Comparison of ENCODE assay signal across 20 cellular contexts in genomic region chr16:27209591-27209990, GRCh38. TPM values are rescaled to one million over a fixed set of nuclear protein-coding genes. Genes with fewer than 3 reads are reported as not detected.
DNase-seq lines count a peak whose midpoint lies in the region; ATAC-seq, FAIRE-seq and TF ChIP-seq lines count a peak whose summit lies in the region.
"Had no signal": no experiment of that assay in that cellular context is flagged by ENCODE, and none has a peak within 500 bp of the region (broad histone marks: within the 10 kb centered on the region; RNA-seq: fewer than 3 reads in every experiment).

No MANE protein-coding gene starts in this region.

- intact Hi-C loops in HepG2 (cut with micrococcal nuclease; ENCODE audit: unreplicated experiment) (no loop called here), body of pancreas (cut with DNase I) (no loop called here), pancreas (cut with DNase I) (no loop called here)

- DNase-seq in HepG2 (ENCODE audit: low spot score) (no peak), body of pancreas (no peak), pancreas (no peak)
- no peak for DNase-seq in stimulated activated naive CD4-positive, alpha-beta T cell (lab: John Stamatoyannopoulos, UW)
- DNase-seq: C1 segment of cervical spinal cord; CD4-positive, CD25-positive, alpha-beta regulatory T cell; CD8-positive, alpha-beta memory T cell; COR-L47; DMS 273 treated with DMSO at 0.1 percent for 48 hours; DMS53; KG1 had no signal

- no TSS peak for BruUV-seq in HepG2 (replicated peaks; lab: Mats Ljungman, UMichigan)

- H3K9me3 ChIP-seq in liver (ENCODE audit: control insufficient read depth in 4 of 4, low read length in 3 of 4), result no peaks in the 10 kb centered on the region
- H3K9me3 ChIP-seq in HepG2 (ENCODE audit: low read length), result no peaks in the 10 kb centered on the region
- no peaks in the 10 kb centered on the region for H3K9me3 ChIP-seq in HEK293 (ENCODE audit: control insufficient read depth, insufficient read depth, low read depth, low read length)
- H3K9me3 ChIP-seq in body of pancreas, result no peaks in the 10 kb centered on the region
- no peaks in the 10 kb centered on the region for H3K9me3 ChIP-seq in pancreas

- H3K36me3 ChIP-seq in liver (ENCODE audit: control insufficient read depth in 4 of 4, insufficient read depth in 3 of 4, low read depth in 1 of 4, low read length in 3 of 4) (peaks cover 0 to 3% (median 3%) of the 10 kb centered on the region in 4 donors), HepG2 (replicated peaks in 1 of 2; ENCODE audit: control insufficient read depth in 1 of 2, insufficient read depth in 2 of 2, low read length in 2 of 2) (peaks cover 3 to 8% of the 10 kb centered on the region in 2 experiments; a peak in 4 of 5 replicates), HEK293 (ENCODE audit: control insufficient read depth in 2 of 2, insufficient read depth in 1 of 2, low read length in 2 of 2) (peaks cover 0 to 24% of the 10 kb centered on the region in 2 experiments; a peak in 2 of 3 replicates), body of pancreas (replicated peaks in 1 of 2; ENCODE audit: insufficient read depth in 1 of 2, low read depth in 2 of 2) (no peaks in the 10 kb centered on the region), pancreas (no peaks in the 10 kb centered on the region)

- no peak for TF ChIP-seq POLR2A in HepG2 (IDR thresholded peaks at IDR 0.05; ENCODE audit: insufficient read depth in 1 of 2, low read depth in 2 of 2, low read length in 2 of 2)
- no peak for TF ChIP-seq POLR2A in body of pancreas (IDR thresholded peaks at IDR 0.05)

- 91% methylated on average over 8 of the region's 8 CpGs for WGBS in liver
- WGBS in HepG2 (ENCODE audit: low lambda C conversion rate), result 97% methylated on average over 8 of the region's 8 CpGs
- WGBS in body of pancreas, 2 donors, result 58 to 70% methylated on average over 7 to 8 of the region's 8 CpGs
- WGBS in pancreas, 2 donors, result 50 to 56% methylated on average over 8 of the region's 8 CpGs

- H3K27ac ChIP-seq in liver (ENCODE audit: low read depth in 1 of 2, low read length in 2 of 2), result peak overlapping the region; percentile 68 to 84
- H3K27ac ChIP-seq in HepG2 (ENCODE audit: extremely low read length, insufficient read depth, low read length), result no peak overlapping the region
- H3K27ac ChIP-seq in HEK293 (ENCODE audit: extremely low read depth, low read depth, low read length), result no peak overlapping the region
- H3K27ac ChIP-seq in body of pancreas, result peak overlapping the region; percentile 82 to 99 (median 92)
- peak overlapping the region; percentile 74 to 86 (median 82) for H3K27ac ChIP-seq in pancreas

- in situ Hi-C loops in HepG2 (cut with HindIII; ENCODE audit: extremely low pct_ligation_motif_present, low pct_unique_long_range_greater_than_20kb), result no loop called here

- CTCF ChIA-PET in HepG2 (lab: Yijun Ruan, JAX; ENCODE audit: low intra/inter-chr PET ratio, low total read pairs) (no interaction called here), HEK293 (lab: Yijun Ruan, JAX) (interaction anchor here (0.6 to 1.4 kb wide), 3 partner anchors 26 to 1983 kb away, joined by 3 to 6 read pairs (median 3); no protein-coding TSS in a partner anchor)

- TF ChIP-seq RAD21 in liver (IDR thresholded peaks at IDR 0.05) (no peak), HepG2 (CRISPR knock-in tag; IDR thresholded peaks at IDR 0.05) (no peak)

- H4K20me1 ChIP-seq in HepG2 (ENCODE audit: insufficient read depth, low read length), result no peaks in the 10 kb centered on the region

- TF ChIP-seq EP300 in HepG2 (IDR thresholded peaks at IDR 0.05; ENCODE audit: low read depth in 2 of 2, low read length in 2 of 2) (no peak), HepG2 (CRISPR knock-in tag; IDR thresholded peaks at IDR 0.05; ENCODE audit: borderline replicate concordance) (no peak)

- H3K4me2 ChIP-seq in HepG2 (ENCODE audit: low read depth, low read length), result no peak overlapping the region

- H3K9ac ChIP-seq in liver (ENCODE audit: low read depth in 1 of 2, low read length in 2 of 2) (no peak overlapping the region), HepG2 (ENCODE audit: insufficient read depth, low read depth, low read length) (no peak overlapping the region)

- H3K79me2 ChIP-seq in HepG2 (ENCODE audit: insufficient read depth, low read length), result peaks cover 5% of the 10 kb centered on the region

- H2AFZ ChIP-seq in HepG2 (ENCODE audit: low read length), result no peak overlapping the region

- POLR2A ChIA-PET in HepG2 (lab: Yijun Ruan, JAX) (no interaction called here), HEK293 (lab: Yijun Ruan, JAX) (no interaction called here)

- ATAC-seq in HepG2 (no peak), body of pancreas (no peak), pancreas (no peak), HG03378 (IDR thresholded peaks at IDR 0.05; ENCODE audit: unreplicated experiment) (no peak), GM19023 (IDR thresholded peaks at IDR 0.05; ENCODE audit: unreplicated experiment) (no peak)
- ATAC-seq: HCT116 had no signal

- no peaks in the 10 kb centered on the region for H3K27me3 ChIP-seq in liver (ENCODE audit: control insufficient read depth in 4 of 4, insufficient read depth in 4 of 4, low read length in 3 of 4)
- no peaks in the 10 kb centered on the region for H3K27me3 ChIP-seq in HepG2 (ENCODE audit: control insufficient read depth in 1 of 2, insufficient read depth in 2 of 2, low read length in 2 of 2)
- no peaks in the 10 kb centered on the region for H3K27me3 ChIP-seq in body of pancreas
- no peaks in the 10 kb centered on the region for H3K27me3 ChIP-seq in pancreas

- TF ChIP-seq CTCF in liver (IDR thresholded peaks at IDR 0.05; ENCODE audit: low read depth, low read length, missing input control) (no peak), HepG2 (CRISPR knock-in tag; IDR thresholded peaks at IDR 0.05) (no peak), HEK293 (tag by site-specific recombination; IDR thresholded peaks at IDR 0.05) (no peak), body of pancreas (IDR thresholded peaks at IDR 0.05) (no peak), pancreas (IDR thresholded peaks at IDR 0.05) (no peak)

- no peak overlapping the region for H3K4me3 ChIP-seq in liver (ENCODE audit: low read depth in 1 of 3, low read length in 3 of 3)
- no peak overlapping the region for H3K4me3 ChIP-seq in HepG2 (replicated peaks in 1 of 3; ENCODE audit: insufficient read depth in 1 of 3, low read depth in 2 of 3, low read length in 3 of 3)
- no peak overlapping the region for H3K4me3 ChIP-seq in HEK293 (ENCODE audit: low read depth, low read length)
- no peak overlapping the region for H3K4me3 ChIP-seq in body of pancreas
- H3K4me3 ChIP-seq in pancreas, result no peak overlapping the region

- H3K4me1 ChIP-seq in liver (ENCODE audit: control insufficient read depth in 4 of 4, insufficient read depth in 4 of 4, low read length in 3 of 4), result peaks cover 18 to 62% (median 45%) of the 10 kb centered on the region in 4 donors
- H3K4me1 ChIP-seq in HepG2 (ENCODE audit: insufficient read depth, low read length), result peaks cover 36% of the 10 kb centered on the region
- no peaks in the 10 kb centered on the region for H3K4me1 ChIP-seq in HEK293 (ENCODE audit: control insufficient read depth, insufficient read depth, low read length)
- peaks cover 98% of the 10 kb centered on the region for H3K4me1 ChIP-seq in body of pancreas
- H3K4me1 ChIP-seq in pancreas, result peaks cover 66 to 86% (median 73%) of the 10 kb centered on the region in 3 donors

- FAIRE-seq in HepG2 (lab: Jason Lieb, UNC) (no peak), pancreas (lab: Jason Lieb, UNC) (no peak)
- FAIRE-seq: G401.6, GM12891, GM18507, H54 had no signal

RNA-seq across cellular contexts. Expression of gene KDM8, which starts 6.3 kb away (rescaled TPM):
- total RNA-seq in liver, result 100 to 1,000 TPM in 1 of 2 donors, 1 to 10 TPM in 1; 4.6 to 198 TPM
- polyA plus RNA-seq in liver, result 10 to 100 TPM; 96.7 to 98.7 TPM
- total RNA-seq in HepG2 (2016; rRNA removed; fragmentation: Illumina TruSeq; extraction: Trizol), result 5.2 and 8.6 TPM in 2 replicates
- total RNA-seq in HepG2 (2016; cell fraction: cytosol; rRNA removed; fragmentation: Illumina TruSeq; extraction: Trizol; ENCODE audit: low read depth), result 4.8 and 8.6 TPM in 2 replicates
- total RNA-seq in HepG2 (2016; cell fraction: insoluble cytoplasmic fraction; rRNA removed; fragmentation: Illumina TruSeq; extraction: Trizol), result 6.8 and 8.9 TPM in 2 replicates
- 5.4 and 6.5 TPM in 2 replicates for total RNA-seq in HepG2 (2016; cell fraction: membrane; rRNA removed; fragmentation: Illumina TruSeq; extraction: Trizol)
- total RNA-seq in HepG2 (2016; cell fraction: nucleus; rRNA removed; fragmentation: Illumina TruSeq; extraction: Trizol), result 10.5 and 11.8 TPM in 2 replicates
- polyA plus RNA-seq in HepG2 (2011; rRNA removed), result 3.3 and 4.0 TPM in 2 replicates
- 1.7 and 1.8 TPM in 2 replicates for polyA plus RNA-seq in HepG2 (2011; cell fraction: cytosol; rRNA removed)
- polyA plus RNA-seq in HepG2 (2011; cell fraction: nucleus; rRNA removed), result 18.0 and 23.0 TPM in 2 replicates
- 3.3 and 3.7 TPM in 2 replicates for polyA plus RNA-seq in HepG2 (2012)
- 1.4 and 2.0 TPM in 2 replicates for polyA plus RNA-seq in HepG2 (2016; cell fraction: cytosol; fragmentation: Illumina TruSeq; extraction: Trizol; ENCODE audit: low read depth)
- polyA plus RNA-seq in HepG2 (2016; cell fraction: insoluble cytoplasmic fraction; fragmentation: Illumina TruSeq; extraction: Trizol; ENCODE audit: low read depth), result 8.2 and 9.2 TPM in 2 replicates
- 2.7 and 2.8 TPM in 2 replicates for polyA plus RNA-seq in HepG2 (2016; cell fraction: membrane; fragmentation: Illumina TruSeq; extraction: Trizol; ENCODE audit: low read depth)
- polyA plus RNA-seq in HepG2 (2016; cell fraction: nucleus; fragmentation: Illumina TruSeq; extraction: Trizol; ENCODE audit: insufficient read depth, low read depth), result 14.1 and 16.6 TPM in 2 replicates
- polyA minus RNA-seq in HepG2 (2011; rRNA and poly(A)+ RNA removed; ENCODE audit: low replicate concordance), result 8.5 and 15.7 TPM in 2 replicates
- 1.7 and 2.4 TPM in 2 replicates for polyA minus RNA-seq in HepG2 (2011; cell fraction: cytosol; rRNA and poly(A)+ RNA removed)
- 13.1 and 14.7 TPM in 2 replicates for polyA minus RNA-seq in HepG2 (2011; cell fraction: nucleus; rRNA and poly(A)+ RNA removed)
- 10 to 100 TPM in 1 of 2 donors, 1 to 10 TPM in 1; 6.0 to 18.5 TPM for total RNA-seq in body of pancreas
- 1 to 10 TPM; 4.7 to 7.4 (median 6.3) TPM for total RNA-seq in pancreas
- polyA plus RNA-seq in pancreas, result 10 to 100 TPM; 12.4 to 17.7 TPM

RNA-seq across cellular contexts. Expression of gene NSMCE1, which starts 59.0 kb away (rescaled TPM):
- 10 to 100 TPM; 16.5 to 16.6 TPM for total RNA-seq in liver
- 10 to 100 TPM; 26.9 to 39.0 TPM for polyA plus RNA-seq in liver
- total RNA-seq in HepG2 (2016; rRNA removed; fragmentation: Illumina TruSeq; extraction: Trizol), result 52.9 and 53.2 TPM in 2 replicates
- 17.2 and 19.5 TPM in 2 replicates for total RNA-seq in HepG2 (2016; cell fraction: cytosol; rRNA removed; fragmentation: Illumina TruSeq; extraction: Trizol; ENCODE audit: low read depth)
- 55.4 and 56.5 TPM in 2 replicates for total RNA-seq in HepG2 (2016; cell fraction: insoluble cytoplasmic fraction; rRNA removed; fragmentation: Illumina TruSeq; extraction: Trizol)
- total RNA-seq in HepG2 (2016; cell fraction: membrane; rRNA removed; fragmentation: Illumina TruSeq; extraction: Trizol), result 25.5 and 27.7 TPM in 2 replicates
- 28.0 and 30.5 TPM in 2 replicates for total RNA-seq in HepG2 (2016; cell fraction: nucleus; rRNA removed; fragmentation: Illumina TruSeq; extraction: Trizol)
- polyA plus RNA-seq in HepG2 (2011; rRNA removed), result 42.7 and 43.5 TPM in 2 replicates
- polyA plus RNA-seq in HepG2 (2011; cell fraction: cytosol; rRNA removed), result 43.3 and 48.1 TPM in 2 replicates
- polyA plus RNA-seq in HepG2 (2011; cell fraction: nucleus; rRNA removed), result 9.6 and 20.1 TPM in 2 replicates
- 63.6 and 69.8 TPM in 2 replicates for polyA plus RNA-seq in HepG2 (2012)
- polyA plus RNA-seq in HepG2 (2016; cell fraction: cytosol; fragmentation: Illumina TruSeq; extraction: Trizol; ENCODE audit: low read depth), result 16.5 and 23.5 TPM in 2 replicates
- 55.4 and 59.8 TPM in 2 replicates for polyA plus RNA-seq in HepG2 (2016; cell fraction: insoluble cytoplasmic fraction; fragmentation: Illumina TruSeq; extraction: Trizol; ENCODE audit: low read depth)
- 23.1 and 25.4 TPM in 2 replicates for polyA plus RNA-seq in HepG2 (2016; cell fraction: membrane; fragmentation: Illumina TruSeq; extraction: Trizol; ENCODE audit: low read depth)
- polyA plus RNA-seq in HepG2 (2016; cell fraction: nucleus; fragmentation: Illumina TruSeq; extraction: Trizol; ENCODE audit: insufficient read depth, low read depth), result 58.1 and 59.0 TPM in 2 replicates
- 68.2 and 105 TPM in 2 replicates for polyA minus RNA-seq in HepG2 (2011; rRNA and poly(A)+ RNA removed; ENCODE audit: low replicate concordance)
- 19.2 and 19.6 TPM in 2 replicates for polyA minus RNA-seq in HepG2 (2011; cell fraction: cytosol; rRNA and poly(A)+ RNA removed)
- polyA minus RNA-seq in HepG2 (2011; cell fraction: nucleus; rRNA and poly(A)+ RNA removed), result 12.1 and 29.7 TPM in 2 replicates
- 10 to 100 TPM; 20.1 to 29.1 TPM for total RNA-seq in body of pancreas
- total RNA-seq in pancreas, result 10 to 100 TPM; 27.6 to 37.7 (median 31.7) TPM
- 10 to 100 TPM; 30.0 to 37.9 TPM for polyA plus RNA-seq in pancreas

Comparison
In these comparisons a context has a peak if more than half of its experiments do, and no peak if none do; other contexts are left out.
1. H3K27ac ChIP-seq: peak in liver (2 of 2), body of pancreas (4 of 4) and pancreas (4 of 4); none in HepG2 (single experiment) and HEK293 (single experiment).